In genomic region chr2:55224761-55225261, GRCh38 we compare ENCODE assay signal across 15 cellular contexts. TPM values are rescaled to one million over a fixed set of nuclear protein-coding genes. Genes with fewer than 3 reads are reported as not detected.
DNase-seq lines count a peak whose midpoint lies in the region; ATAC-seq and TF ChIP-seq lines count a peak whose summit lies in the region.
"Had no signal": no experiment of that assay in that cellular context is flagged by ENCODE, and none has a peak within 500 bp of the region (broad histone marks: within the 10 kb centered on the region; RNA-seq: fewer than 3 reads in every experiment).

No MANE protein-coding gene starts in this region.

- POLR2A ChIA-PET in naive thymus-derived CD8-positive, alpha-beta T cell (lab: Charles Lee): interaction anchor here (0.5 to 3.7 kb wide), 6 partner anchors 8 to 295 kb away, joined by 3 to 49 read pairs (median 5); partner anchors contain the start of genes CCDC88A, CFAP36, CLHC1 and RPS27A

- DNase-seq in CD4-positive, CD25-positive, alpha-beta regulatory T cell: no peak
- DNase-seq in endodermal cell (peak; percentile 65), NAMALWA (ENCODE audit: low spot score) (no peak), NCI-H1417 treated with DMSO at 0.1 percent for 48 hours (lab: John Stamatoyannopoulos, UW) (no peak)
- DNase-seq in naive thymus-derived CD8-positive, alpha-beta T cell: no peak
- DNase-seq in activated T-cell treated with anti-CD3 and anti-CD28 coated beads, Interleukin-2, amount 50 U/mL, for 1 hour: no peak
- DNase-seq: HFFc6; NCI-H1048; NCI-H510A treated with DMSO at 0.1 percent for 48 hours; SHP77; stimulated activated naive CD8-positive, alpha-beta T cell treated with anti-CD3 and anti-CD28 coated beads, Interleukin-15, amount 100 ng/mL, for 72 hours had no signal

- H3K36me3 ChIP-seq in CD4-positive, CD25-positive, alpha-beta regulatory T cell (ENCODE audit: control insufficient read depth, insufficient read depth, low read length): no peaks in the 10 kb centered on the region
- H3K36me3 ChIP-seq in HUES64 (ENCODE audit: insufficient read depth, low read length) (no peaks in the 10 kb centered on the region), endodermal cell (ENCODE audit: control insufficient read depth, insufficient read depth, low read length) (peaks cover 22% of the 10 kb centered on the region)

- peaks cover 25 to 59% (median 37%) of the 10 kb centered on the region in 4 donors for H3K4me1 Mint-ChIP-seq in CD4-positive, CD25-positive, alpha-beta regulatory T cell
- H3K4me1 Mint-ChIP-seq in endodermal cell: peaks cover 7% of the 10 kb centered on the region
- peaks cover 28 to 50% (median 43%) of the 10 kb centered on the region in 4 donors for H3K4me1 Mint-ChIP-seq in naive thymus-derived CD8-positive, alpha-beta T cell

- WGBS in HUES64: 87% methylated on average over 19 of the region's 19 CpGs
- WGBS in endodermal cell (ENCODE audit: insufficient coverage in 1 of 2, insufficient read length in 1 of 2), 2 experiments: 92 to 93% methylated on average over 16 to 19 of the region's 19 CpGs

- no peak for TF ChIP-seq CTCF in endodermal cell (conservative IDR thresholded peaks at IDR 0.05)

- H3K27me3 ChIP-seq in CD4-positive, CD25-positive, alpha-beta regulatory T cell (ENCODE audit: control insufficient read depth, insufficient read depth, low read length): no peaks in the 10 kb centered on the region
- H3K27me3 ChIP-seq in HUES64 (ENCODE audit: insufficient read depth, low read length) (no peaks in the 10 kb centered on the region), endodermal cell (ENCODE audit: control insufficient read depth, insufficient read depth, low read length, poor library complexity, severe bottlenecking) (no peaks in the 10 kb centered on the region)
- H3K27me3 ChIP-seq: BLaER1 had no signal

- no peaks in the 10 kb centered on the region for H3K36me3 Mint-ChIP-seq in CD4-positive, CD25-positive, alpha-beta regulatory T cell
- peaks cover 11% of the 10 kb centered on the region for H3K36me3 Mint-ChIP-seq in endodermal cell (ENCODE audit: low read depth)
- H3K36me3 Mint-ChIP-seq in naive thymus-derived CD8-positive, alpha-beta T cell: no peaks in the 10 kb centered on the region

- H3K9ac ChIP-seq in HUES64 (ENCODE audit: low read depth, low read length): no peak overlapping the region
- H3K9ac ChIP-seq in endodermal cell (ENCODE audit: extremely low read depth, low read length, poor library complexity, severe bottlenecking): no peak overlapping the region
- H3K9ac ChIP-seq: BLaER1 had no signal

- ATAC-seq in CD4-positive, CD25-positive, alpha-beta regulatory T cell (ENCODE audit: low read depth in 2 of 2): no peak
- ATAC-seq in naive thymus-derived CD8-positive, alpha-beta T cell: no peak
- no peak for ATAC-seq in HG03442 (IDR thresholded peaks at IDR 0.05; ENCODE audit: unreplicated experiment)
- ATAC-seq: stimulated activated naive CD8-positive, alpha-beta T cell treated with anti-CD3 and anti-CD28 coated beads, Interleukin-15, amount 100 ng/mL, for 72 hours had no signal

- peak overlapping the region in 2 of 3 donors; percentile 51 to 83 for H3K27ac Mint-ChIP-seq in CD4-positive, CD25-positive, alpha-beta regulatory T cell
- no peak overlapping the region for H3K27ac Mint-ChIP-seq in endodermal cell
- peak overlapping the region in 8 of 10 donors; percentile 28 to 92 (median 70) for H3K27ac Mint-ChIP-seq in naive thymus-derived CD8-positive, alpha-beta T cell
- H3K27ac Mint-ChIP-seq: activated naive CD4-positive, alpha-beta T cell treated with anti-CD3 and anti-CD28 coated beads, Interleukin-2, amount 50 U/mL, for 24 hours; HFFc6 had no signal

- H3K4me3 ChIP-seq in CD4-positive, CD25-positive, alpha-beta regulatory T cell (ENCODE audit: low read depth, low read length): no peak overlapping the region
- H3K4me3 ChIP-seq in HUES64 (ENCODE audit: low read length): no peak overlapping the region
- no peak overlapping the region for H3K4me3 ChIP-seq in endodermal cell (ENCODE audit: low read length)
- H3K4me3 ChIP-seq: BLaER1 had no signal

- H3K9me3 Mint-ChIP-seq in CD4-positive, CD25-positive, alpha-beta regulatory T cell: peaks cover 0 to 3% (median 0%) of the 10 kb centered on the region in 7 donors
- H3K9me3 Mint-ChIP-seq in endodermal cell: no peaks in the 10 kb centered on the region
- H3K9me3 Mint-ChIP-seq in naive thymus-derived CD8-positive, alpha-beta T cell: peaks cover 0 to 10% (median 0%) of the 10 kb centered on the region in 9 donors
- H3K9me3 Mint-ChIP-seq: activated naive CD4-positive, alpha-beta T cell treated with anti-CD3 and anti-CD28 coated beads, Interleukin-2, amount 50 U/mL, for 24 hours; HFFc6; stimulated activated naive CD8-positive, alpha-beta T cell treated with anti-CD3 and anti-CD28 coated beads, Interleukin-15, amount 100 ng/mL, for 72 hours had no signal

- no peak overlapping the region for H3K27ac ChIP-seq in CD4-positive, CD25-positive, alpha-beta regulatory T cell (ENCODE audit: insufficient read depth, low read length, poor library complexity, severe bottlenecking)
- H3K27ac ChIP-seq in HUES64 (ENCODE audit: low read depth, low read length): peak overlapping the region; percentile 13; the same call in 1 of the 2 replicates
- no peak overlapping the region for H3K27ac ChIP-seq in endodermal cell (ENCODE audit: low read depth, low read length)
- H3K27ac ChIP-seq: BLaER1 had no signal

- H3K4me3 Mint-ChIP-seq in CD4-positive, CD25-positive, alpha-beta regulatory T cell: peak overlapping the region in 3 of 4 donors; percentile 58 to 86 (median 64)
- H3K4me3 Mint-ChIP-seq in endodermal cell: no peak overlapping the region
- peak overlapping the region in 3 of 10 donors; percentile 22 to 82 (median 80) for H3K4me3 Mint-ChIP-seq in naive thymus-derived CD8-positive, alpha-beta T cell
- H3K4me3 Mint-ChIP-seq: activated naive CD4-positive, alpha-beta T cell treated with anti-CD3 and anti-CD28 coated beads, Interleukin-2, amount 50 U/mL, for 24 hours; HFFc6 had no signal

- H3K27me3 Mint-ChIP-seq in CD4-positive, CD25-positive, alpha-beta regulatory T cell: no peaks in the 10 kb centered on the region
- H3K27me3 Mint-ChIP-seq in endodermal cell (ENCODE audit: insufficient read depth): no peaks in the 10 kb centered on the region
- no peaks in the 10 kb centered on the region for H3K27me3 Mint-ChIP-seq in naive thymus-derived CD8-positive, alpha-beta T cell
- H3K27me3 Mint-ChIP-seq: activated naive CD4-positive, alpha-beta T cell treated with anti-CD3 and anti-CD28 coated beads, Interleukin-2, amount 50 U/mL, for 24 hours; stimulated activated naive CD8-positive, alpha-beta T cell treated with anti-CD3 and anti-CD28 coated beads, Interleukin-15, amount 100 ng/mL, for 72 hours had no signal

- H3K9me3 ChIP-seq in CD4-positive, CD25-positive, alpha-beta regulatory T cell (ENCODE audit: control insufficient read depth in 2 of 2, low read length in 2 of 2): no peaks in the 10 kb centered on the region
- H3K9me3 ChIP-seq in HUES64 (ENCODE audit: insufficient read depth, low read depth, low read length): no peaks in the 10 kb centered on the region
- no peaks in the 10 kb centered on the region for H3K9me3 ChIP-seq in endodermal cell (ENCODE audit: control insufficient read depth, low read length)
- H3K9me3 ChIP-seq: BLaER1 had no signal

- peaks cover 24% of the 10 kb centered on the region for H3K4me1 ChIP-seq in CD4-positive, CD25-positive, alpha-beta regulatory T cell (ENCODE audit: control insufficient read depth, insufficient read depth, low read length, poor library complexity, severe bottlenecking)
- H3K4me1 ChIP-seq in HUES64 (ENCODE audit: insufficient read depth, low read length) (0 out of 2 replicates have a peak, but pooled peaks cover 3% of the 10 kb centered on the region), endodermal cell (ENCODE audit: control insufficient read depth, insufficient read depth, low read length) (no peaks in the 10 kb centered on the region)

RNA-seq across cellular contexts. Expression of gene CLHC1, which starts 7.3 kb away (rescaled TPM):
- 10.6 TPM for total RNA-seq in CD4-positive, CD25-positive, alpha-beta regulatory T cell
- polyA plus RNA-seq in CD4-positive, CD25-positive, alpha-beta regulatory T cell: 1 to 10 TPM; 1.6 to 3.9 (median 1.9) TPM
- polyA plus RNA-seq in HUES64 (2013, experiment 1 of 2): 3.4 TPM
- 5.3 TPM for polyA plus RNA-seq in HUES64 (2013, experiment 2 of 2)
- 10 to 100 TPM; 15.4 to 17.9 TPM for total RNA-seq in endodermal cell
- polyA plus RNA-seq in endodermal cell (2013, experiment 1 of 2): 10.5 TPM
- 9.7 TPM for polyA plus RNA-seq in endodermal cell (2013, experiment 2 of 2)
- 10 to 100 TPM; 29.1 to 34.2 TPM for total RNA-seq in naive thymus-derived CD8-positive, alpha-beta T cell
- polyA plus RNA-seq in naive thymus-derived CD8-positive, alpha-beta T cell: 1 to 10 TPM; 1.8 to 3.5 (median 2.2) TPM

RNA-seq across cellular contexts. Expression of gene RPS27A, which starts 7.7 kb away (rescaled TPM):
- 1,249 TPM for total RNA-seq in CD4-positive, CD25-positive, alpha-beta regulatory T cell
- polyA plus RNA-seq in CD4-positive, CD25-positive, alpha-beta regulatory T cell: 1,000 to 10,000 TPM; 2,308 to 3,459 (median 2,918) TPM
- 2,176 TPM for polyA plus RNA-seq in HUES64 (2013, experiment 1 of 2)
- 2,200 TPM for polyA plus RNA-seq in HUES64 (2013, experiment 2 of 2)
- total RNA-seq in endodermal cell: 1,000 to 10,000 TPM; 1,231 to 1,254 TPM
- 1,975 TPM for polyA plus RNA-seq in endodermal cell (2013, experiment 1 of 2)
- 1,984 TPM for polyA plus RNA-seq in endodermal cell (2013, experiment 2 of 2)
- total RNA-seq in naive thymus-derived CD8-positive, alpha-beta T cell: 1,000 to 10,000 TPM; 2,217 to 2,293 TPM
- 1,000 to 10,000 TPM; 3,712 to 4,384 (median 4,215) TPM for polyA plus RNA-seq in naive thymus-derived CD8-positive, alpha-beta T cell

RNA-seq across cellular contexts. Expression of gene MTIF2, which starts 44.2 kb away (rescaled TPM):
- total RNA-seq in CD4-positive, CD25-positive, alpha-beta regulatory T cell: 21.3 TPM
- 10 to 100 TPM; 13.8 to 16.1 (median 15.1) TPM for polyA plus RNA-seq in CD4-positive, CD25-positive, alpha-beta regulatory T cell
- polyA plus RNA-seq in HUES64 (2013, experiment 1 of 2): 25.5 TPM
- polyA plus RNA-seq in HUES64 (2013, experiment 2 of 2): 28.1 TPM
- 10 to 100 TPM; 30.7 to 35.3 TPM for total RNA-seq in endodermal cell
- 27.2 TPM for polyA plus RNA-seq in endodermal cell (2013, experiment 1 of 2)
- polyA plus RNA-seq in endodermal cell (2013, experiment 2 of 2): 24.5 TPM
- total RNA-seq in naive thymus-derived CD8-positive, alpha-beta T cell: 10 to 100 TPM; 41.3 to 44.2 TPM
- polyA plus RNA-seq in naive thymus-derived CD8-positive, alpha-beta T cell: 10 to 100 TPM; 15.6 to 20.6 (median 16.8) TPM
